Comparison of ENCODE assay signal across 15 cellular contexts in the genomic region with DNA sequence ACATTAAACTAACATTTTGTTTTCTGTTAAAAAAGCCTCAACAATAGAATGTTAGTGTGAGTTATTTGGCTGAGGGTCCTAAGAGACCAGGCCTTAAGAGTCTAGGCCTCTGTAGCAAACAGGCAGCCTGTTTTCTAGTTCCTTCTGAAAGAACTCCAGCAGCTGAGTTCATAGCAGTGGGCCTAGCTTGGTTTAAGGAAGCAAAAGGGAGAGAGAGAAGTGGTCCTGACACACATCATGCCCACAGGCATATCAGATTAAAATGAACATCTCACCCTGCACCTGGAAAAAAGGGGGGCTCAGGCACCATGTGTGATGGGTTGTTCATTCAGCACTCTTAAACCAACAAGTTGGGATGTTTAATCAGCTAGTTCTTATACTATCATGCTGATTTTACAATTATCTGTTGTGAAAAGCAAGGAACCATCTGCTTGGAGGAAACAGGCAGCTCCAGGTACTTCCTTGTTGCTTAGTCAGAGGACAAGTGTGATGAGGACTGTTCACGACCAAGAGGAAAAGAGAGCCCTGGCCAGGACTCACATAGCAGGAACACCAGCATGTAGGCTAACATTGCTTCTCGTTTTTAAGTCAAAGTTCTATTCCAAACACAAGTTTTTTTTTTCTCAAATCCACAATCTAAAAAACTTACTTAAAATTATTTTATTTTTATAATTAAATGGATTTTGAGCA.
DNase-seq lines count a peak whose midpoint lies in the region; ATAC-seq and TF ChIP-seq lines count a peak whose summit lies in the region.
"Had no signal": no experiment of that assay in that cellular context is flagged by ENCODE, and none has a peak within 500 bp of the region (broad histone marks: within the 10 kb centered on the region; RNA-seq: fewer than 3 reads in every experiment).

No MANE protein-coding gene starts in this region.

- TF ChIP-seq CTCF in OCI-LY3 (IDR thresholded peaks at IDR 0.05; ENCODE audit: low read depth, low read length) (no peak), upper lobe of left lung (IDR thresholded peaks at IDR 0.05) (no peak), prostate gland (IDR thresholded peaks at IDR 0.05) (no peak)

- no peak for TF ChIP-seq POLR2A in upper lobe of left lung (IDR thresholded peaks at IDR 0.05)
- no peak for TF ChIP-seq POLR2A in prostate gland (IDR thresholded peaks at IDR 0.05)

- peak overlapping the region; percentile 26 to 90 (median 84) for H3K27ac Mint-ChIP-seq in immature natural killer cell
- H3K27ac Mint-ChIP-seq: activated CD8-positive, alpha-beta T cell treated with anti-CD3 and anti-CD28 coated beads, Interleukin-2, amount 10 ng/mL, durations not matched to agents 7 days and 5 days had no signal

- H3K4me1 ChIP-seq in OCI-LY3 (ENCODE audit: low read length) (peaks cover 47% of the 10 kb centered on the region), upper lobe of left lung (peaks cover 5 to 17% (median 11%) of the 10 kb centered on the region in 4 donors), prostate gland (replicated peaks) (peaks cover 3% of the 10 kb centered on the region)

- peak overlapping the region in 1 of 5 donors; percentile 22 for H3K4me3 Mint-ChIP-seq in immature natural killer cell
- H3K4me3 Mint-ChIP-seq: activated CD8-positive, alpha-beta T cell treated with anti-CD3 and anti-CD28 coated beads, Interleukin-2, amount 10 ng/mL, durations not matched to agents 7 days and 5 days had no signal

- no peaks in the 10 kb centered on the region for H4K20me1 ChIP-seq in OCI-LY3 (ENCODE audit: insufficient read depth, low read length)

- 36 to 44% methylated on average over 2 of the region's 2 CpGs for WGBS in upper lobe of left lung, 2 donors
- WGBS in prostate gland: 74% methylated on average over 2 of the region's 2 CpGs

- no peaks in the 10 kb centered on the region for H3K79me2 ChIP-seq in OCI-LY3 (ENCODE audit: low read length)
- H3K79me2 ChIP-seq: parathyroid adenoma had no signal

- no peak overlapping the region; the same call in 1 of the 2 replicates for H3K9ac ChIP-seq in OCI-LY3 (ENCODE audit: low read length)
- H3K9ac ChIP-seq: parathyroid adenoma had no signal

- H3K4me3 ChIP-seq in OCI-LY3 (ENCODE audit: low read length): no peak overlapping the region
- no peak overlapping the region for H3K4me3 ChIP-seq in upper lobe of left lung
- no peak overlapping the region for H3K4me3 ChIP-seq in prostate gland

- no peaks in the 10 kb centered on the region for H3K9me3 Mint-ChIP-seq in immature natural killer cell
- H3K9me3 Mint-ChIP-seq: IgD-negative memory B cell had no signal

- DNase-seq in left ventricle myocardium superior: no peak
- DNase-seq in left cardiac atrium: no peak
- DNase-seq in immature natural killer cell: no peak
- DNase-seq in upper lobe of left lung: no peak
- no peak for DNase-seq in NCI-H1417 treated with DMSO at 0.1 percent for 48 hours (lab: John Stamatoyannopoulos, UW)
- no peak for DNase-seq in prostate gland (ENCODE audit: low spot score)
- no peak for DNase-seq in left lobe of liver (ENCODE audit: low spot score)
- DNase-seq: aorta, NCI-H187, NCI-H774, SHP77 treated with DMSO at 0.1 percent for 48 hours had no signal

- ATAC-seq in left ventricle myocardium superior (peak; percentile 31), left cardiac atrium (no peak), upper lobe of left lung (ENCODE audit: low FRiP score in 2 of 2) (peak in 1 of 2 donors; percentile 49), left lobe of liver (no peak)
- ATAC-seq: activated CD8-positive, alpha-beta T cell treated with anti-CD3 and anti-CD28 coated beads, Interleukin-2, amount 10 ng/mL, durations not matched to agents 7 days and 5 days had no signal

- no peaks in the 10 kb centered on the region for H3K36me3 ChIP-seq in OCI-LY3 (replicated peaks; ENCODE audit: low read depth, low read length)
- H3K36me3 ChIP-seq in upper lobe of left lung: no peaks in the 10 kb centered on the region
- no peaks in the 10 kb centered on the region for H3K36me3 ChIP-seq in prostate gland

- H3K4me2 ChIP-seq in OCI-LY3 (ENCODE audit: low read length): peak overlapping the region; percentile 2; the same call in 1 of the 2 replicates

- no peaks in the 10 kb centered on the region for H3K27me3 ChIP-seq in OCI-LY3 (ENCODE audit: low read depth, low read length)
- H3K27me3 ChIP-seq in upper lobe of left lung: no peaks in the 10 kb centered on the region
- no peaks in the 10 kb centered on the region for H3K27me3 ChIP-seq in prostate gland (replicated peaks; ENCODE audit: insufficient read depth)

- H3K9me3 ChIP-seq in OCI-LY3 (ENCODE audit: insufficient read depth, low read length) (no peaks in the 10 kb centered on the region), upper lobe of left lung (no peaks in the 10 kb centered on the region), prostate gland (no peaks in the 10 kb centered on the region)

- peaks cover 14 to 20% of the 10 kb centered on the region in 2 donors for H3K4me1 Mint-ChIP-seq in immature natural killer cell

- H3K27ac ChIP-seq in OCI-LY3 (ENCODE audit: low read length) (peak overlapping the region; percentile 41), upper lobe of left lung (peak overlapping the region in 3 of 4 donors; percentile 42 to 60 (median 43)), prostate gland (no peak overlapping the region)
- H3K27ac ChIP-seq: parathyroid adenoma had no signal

- TF ChIP-seq EP300 in upper lobe of left lung (IDR thresholded peaks at IDR 0.05): no peak

- peak overlapping the region; percentile 39 for H2AFZ ChIP-seq in OCI-LY3 (ENCODE audit: low read depth, low read length)
- H2AFZ ChIP-seq: parathyroid adenoma had no signal

- peaks cover 12 to 29% (median 13%) of the 10 kb centered on the region in 3 donors for H3K36me3 Mint-ChIP-seq in immature natural killer cell

- intact Hi-C loops in left ventricle myocardium superior (cut with micrococcal nuclease) (no loop called here), left cardiac atrium (cut with DNase I) (no loop called here), prostate gland (cut with DNase I) (no loop called here)

- H3K27me3 Mint-ChIP-seq in immature natural killer cell (ENCODE audit: low read depth in 3 of 3): no peaks in the 10 kb centered on the region
- H3K27me3 Mint-ChIP-seq: IgD-negative memory B cell had no signal

Comparison
In these comparisons a context has a peak if more than half of its experiments do, and no peak if none do; other contexts are left out.
1. H3K27ac ChIP-seq: peak in OCI-LY3 (single experiment) and upper lobe of left lung (3 of 4); none in prostate gland (0 of 2).